In genomic region chr2:196262606-196263005, GRCh38 we compare ENCODE assay signal across 12 cellular contexts.
DNase-seq lines count a peak whose midpoint lies in the region; ATAC-seq and TF ChIP-seq lines count a peak whose summit lies in the region.
"Had no signal": no experiment of that assay in that cellular context is flagged by ENCODE, and none has a peak within 500 bp of the region (broad histone marks: within the 10 kb centered on the region; RNA-seq: fewer than 3 reads in every experiment).

No MANE protein-coding gene starts in this region.

- POLR2A ChIA-PET in CD4-positive, alpha-beta memory T cell (lab: Charles Lee; ENCODE audit: partially characterized antibody), result interaction anchor here (0.6 to 6.4 kb wide), 20 partner anchors 13 to 185 kb away, joined by 3 to 85 read pairs (median 6); partner anchors contain the start of gene STK17B
- POLR2A ChIA-PET in PC-3 (lab: Charles Lee; ENCODE audit: unreplicated experiment), result no interaction called here

- no TSS peak for BruUV-seq in PC-3 (replicated peaks; lab: Mats Ljungman, UMichigan)

- H3K9me3 ChIP-seq in CD4-positive, alpha-beta memory T cell (ENCODE audit: control insufficient read depth in 1 of 2, low read length in 2 of 2), result no peaks in the 10 kb centered on the region
- H3K9me3 ChIP-seq in OCI-LY1 (ENCODE audit: low read length), result no peaks in the 10 kb centered on the region
- H3K9me3 ChIP-seq in PC-3 (ENCODE audit: low read length), result no peaks in the 10 kb centered on the region

- H3K79me2 ChIP-seq in OCI-LY1 (ENCODE audit: insufficient read depth, low read length), result no peaks in the 10 kb centered on the region
- no peaks in the 10 kb centered on the region for H3K79me2 ChIP-seq in PC-3 (ENCODE audit: low read length)

- peak overlapping the region; percentile 78 for H3K27ac ChIP-seq in CD4-positive, alpha-beta memory T cell (ENCODE audit: low read depth, low read length)
- peak overlapping the region; percentile 96 for H3K27ac ChIP-seq in OCI-LY1 (ENCODE audit: low read depth, low read length, poor library complexity, severe bottlenecking)
- peak overlapping the region; percentile 74 for H3K27ac ChIP-seq in brain microvascular endothelial cell
- H3K27ac ChIP-seq in PC-3 (ENCODE audit: low read length), result no peak overlapping the region

- no peaks in the 10 kb centered on the region for H3K36me3 ChIP-seq in CD4-positive, alpha-beta memory T cell (ENCODE audit: insufficient read depth, low read length)
- no peaks in the 10 kb centered on the region for H3K36me3 ChIP-seq in OCI-LY1 (ENCODE audit: insufficient read depth, low read length)
- H3K36me3 ChIP-seq in brain microvascular endothelial cell (replicated peaks), result no peaks in the 10 kb centered on the region
- H3K36me3 ChIP-seq in PC-3 (ENCODE audit: low read depth, low read length), result no peaks in the 10 kb centered on the region

- H3K27me3 ChIP-seq in CD4-positive, alpha-beta memory T cell (ENCODE audit: insufficient read depth, low read length), result no peaks in the 10 kb centered on the region
- H3K27me3 ChIP-seq in OCI-LY1 (ENCODE audit: insufficient read depth, low read length) (no peaks in the 10 kb centered on the region), brain microvascular endothelial cell (replicated peaks) (no peaks in the 10 kb centered on the region), PC-3 (ENCODE audit: low read length) (no peaks in the 10 kb centered on the region)

- TF ChIP-seq CTCF in OCI-LY1 (IDR thresholded peaks at IDR 0.05; ENCODE audit: low read length), result no peak
- no peak for TF ChIP-seq CTCF in brain microvascular endothelial cell (IDR thresholded peaks at IDR 0.05; ENCODE audit: low read depth, low read length, missing control alignments)
- TF ChIP-seq CTCF in PC-3 (conservative IDR thresholded peaks at IDR 0.05; ENCODE audit: low read depth, low read length), result no peak
- TF ChIP-seq CTCF in omental fat pad (IDR thresholded peaks at IDR 0.05), result no peak

- H2AFZ ChIP-seq in OCI-LY1 (ENCODE audit: low read length), result peak overlapping the region; percentile 77; the same call in 1 of the 2 replicates
- no peak overlapping the region for H2AFZ ChIP-seq in PC-3 (ENCODE audit: low read length)

- CTCF ChIA-PET in CD4-positive, alpha-beta memory T cell (lab: Charles Lee; ENCODE audit: partially characterized antibody), result interaction anchor here (1.0 to 6.1 kb wide), 6 partner anchors 13 to 99 kb away, joined by 3 to 60 read pairs (median 8); no protein-coding TSS in a partner anchor
- CTCF ChIA-PET in PC-3 (lab: Charles Lee), result no interaction called here

- peaks cover 59 to 83% (median 70%) of the 10 kb centered on the region in 4 donors for H3K4me1 Mint-ChIP-seq in CD4-positive, alpha-beta memory T cell
- peaks cover 43 to 53% of the 10 kb centered on the region in 2 donors for H3K4me1 Mint-ChIP-seq in natural killer cell treated with Interleukin-12 subunit alpha and Interleukin-12 subunit beta and Interleukin-15 and Interleukin-18, amount 100 ng/mL, for 72 hours (ENCODE audit: low read depth in 2 of 2)

- intact Hi-C loops in CD4-positive, alpha-beta memory T cell (cut with micrococcal nuclease), result loop anchor here (1.0 to 10.0 kb wide), 6 partner anchors 12 to 728 kb away; no protein-coding TSS in a partner anchor
- intact Hi-C loops in PC-3 (cut with micrococcal nuclease), result no loop called here

- peak in 1 of 5 donors; percentile 48 for DNase-seq in CD4-positive, alpha-beta memory T cell
- DNase-seq in brain microvascular endothelial cell, result no peak
- no peak for DNase-seq in natural killer cell treated with Interleukin-12 subunit alpha and Interleukin-12 subunit beta and Interleukin-15 and Interleukin-18, amount 100 ng/mL, for 72 hours (ENCODE audit: low spot score)
- DNase-seq in left lobe of liver (ENCODE audit: low spot score), result no peak
- DNase-seq in PC-3, result no peak
- no peak for DNase-seq in omental fat pad (ENCODE audit: low spot score)
- DNase-seq: NCI-H510A; occipital lobe; stimulated activated CD4-positive, alpha-beta T cell treated with anti-CD3 and anti-CD28 coated beads, Interleukin-2, amount 100 ng/mL, for 48 hours had no signal

- no peak for ATAC-seq in natural killer cell treated with Interleukin-12 subunit alpha and Interleukin-12 subunit beta and Interleukin-15 and Interleukin-18, amount 100 ng/mL, for 72 hours
- ATAC-seq in left lobe of liver (no peak), HG02973 (IDR thresholded peaks at IDR 0.05; ENCODE audit: unreplicated experiment) (no peak), PC-3 (no peak), omental fat pad (ENCODE audit: low FRiP score) (no peak)
- ATAC-seq: HCT116 had no signal

- peak overlapping the region in 1 of 2 donors; percentile 26 for H3K4me3 ChIP-seq in CD4-positive, alpha-beta memory T cell (ENCODE audit: low read length in 2 of 2)
- H3K4me3 ChIP-seq in OCI-LY1 (ENCODE audit: low read depth, low read length, poor library complexity, severe bottlenecking), result peak overlapping the region; percentile 32
- H3K4me3 ChIP-seq in brain microvascular endothelial cell (ENCODE audit: low read depth, low read length), result no peak overlapping the region
- H3K4me3 ChIP-seq in PC-3 (ENCODE audit: low read length), result no peak overlapping the region

- H3K9me3 Mint-ChIP-seq in CD4-positive, alpha-beta memory T cell, result no peaks in the 10 kb centered on the region
- no peaks in the 10 kb centered on the region for H3K9me3 Mint-ChIP-seq in natural killer cell treated with Interleukin-12 subunit alpha and Interleukin-12 subunit beta and Interleukin-15 and Interleukin-18, amount 100 ng/mL, for 72 hours

- H3K4me3 Mint-ChIP-seq in CD4-positive, alpha-beta memory T cell, result peak overlapping the region; percentile 63 to 91 (median 79)
- peak overlapping the region; percentile 79 for H3K4me3 Mint-ChIP-seq in natural killer cell treated with Interleukin-12 subunit alpha and Interleukin-12 subunit beta and Interleukin-15 and Interleukin-18, amount 100 ng/mL, for 72 hours

- no peaks in the 10 kb centered on the region for H4K20me1 ChIP-seq in OCI-LY1 (ENCODE audit: insufficient read depth, low read length)
- no peaks in the 10 kb centered on the region for H4K20me1 ChIP-seq in PC-3 (ENCODE audit: low read length)

- H3F3A ChIP-seq in OCI-LY1 (ENCODE audit: insufficient read depth, low read length) (peaks cover 8% of the 10 kb centered on the region; the same call in 1 of the 2 replicates), PC-3 (ENCODE audit: low read length, unreplicated experiment) (no peaks in the 10 kb centered on the region)

- H3K27ac Mint-ChIP-seq in CD4-positive, alpha-beta memory T cell, result peak overlapping the region; percentile 85 to 99 (median 97)
- peak overlapping the region; percentile 92 to 97 for H3K27ac Mint-ChIP-seq in natural killer cell treated with Interleukin-12 subunit alpha and Interleukin-12 subunit beta and Interleukin-15 and Interleukin-18, amount 100 ng/mL, for 72 hours

- H3K9ac ChIP-seq in OCI-LY1 (ENCODE audit: low read length) (peak overlapping the region; percentile 69), PC-3 (ENCODE audit: low read length) (no peak overlapping the region)

- in situ Hi-C loops in brain microvascular endothelial cell (cut with HindIII; ENCODE audit: low pct_ligation_motif_present, low sequenced_read_pairs), result no loop called here

- peaks cover 87% of the 10 kb centered on the region for H3K4me1 ChIP-seq in CD4-positive, alpha-beta memory T cell (ENCODE audit: insufficient read depth, low read length)
- H3K4me1 ChIP-seq in OCI-LY1 (ENCODE audit: insufficient read depth, low read length, severe bottlenecking), result peaks cover 73% of the 10 kb centered on the region
- H3K4me1 ChIP-seq in PC-3 (ENCODE audit: insufficient read depth, low read length), result peaks cover 33% of the 10 kb centered on the region

- H3K36me3 Mint-ChIP-seq in CD4-positive, alpha-beta memory T cell, result peaks cover 0 to 1% of the 10 kb centered on the region in 2 donors
- H3K36me3 Mint-ChIP-seq in natural killer cell treated with Interleukin-12 subunit alpha and Interleukin-12 subunit beta and Interleukin-15 and Interleukin-18, amount 100 ng/mL, for 72 hours, result no peaks in the 10 kb centered on the region

- no peaks in the 10 kb centered on the region for H3K27me3 Mint-ChIP-seq in CD4-positive, alpha-beta memory T cell
- H3K27me3 Mint-ChIP-seq in natural killer cell treated with Interleukin-12 subunit alpha and Interleukin-12 subunit beta and Interleukin-15 and Interleukin-18, amount 100 ng/mL, for 72 hours, result no peaks in the 10 kb centered on the region

- H3K9me2 ChIP-seq in OCI-LY1 (ENCODE audit: low read depth, low read length) (no peaks in the 10 kb centered on the region), PC-3 (replicated peaks; ENCODE audit: low read length) (no peaks in the 10 kb centered on the region)

- H3K4me2 ChIP-seq in OCI-LY1 (ENCODE audit: low read length) (peak overlapping the region; percentile 66), PC-3 (ENCODE audit: low read length) (no peak overlapping the region)
